ENCODE assay signal across 1 cellular context in genomic region chr17:39639566-39640458, GRCh38.
TF ChIP-seq lines count a peak whose summit lies in the region.

No MANE protein-coding gene starts in this region.

TF ChIP-seq in H1, 55 proteins besides CTCF, POLR2A, EP300 and RAD21:
- TF ChIP-seq KDM1A (IDR thresholded peaks at IDR 0.05; ENCODE audit: borderline replicate concordance, low read length) (peak; percentile 74; the same call in 1 of the 2 replicates), FOSL1 (IDR thresholded peaks at IDR 0.05; ENCODE audit: insufficient read depth, low read depth, low read length) (no peak), NANOG (IDR thresholded peaks at IDR 0.05; ENCODE audit: insufficient read depth, low read depth, low read length, poor library complexity, severe bottlenecking) (no peak), CREB1 (IDR thresholded peaks at IDR 0.05) (no peak), SIN3A (conservative IDR thresholded peaks at IDR 0.05 in 1 of 2, IDR thresholded peaks at IDR 0.05 in 1 of 2; ENCODE audit: low read depth in 1 of 2, low read length in 2 of 2) (0 out of 4 replicates have a peak, but pooled peaks of 1 of the 2 experiments have one; percentile 17), BRCA1 (IDR thresholded peaks at IDR 0.05; ENCODE audit: low read depth, low read length) (no peak)
- TF ChIP-seq, protein P1, sequence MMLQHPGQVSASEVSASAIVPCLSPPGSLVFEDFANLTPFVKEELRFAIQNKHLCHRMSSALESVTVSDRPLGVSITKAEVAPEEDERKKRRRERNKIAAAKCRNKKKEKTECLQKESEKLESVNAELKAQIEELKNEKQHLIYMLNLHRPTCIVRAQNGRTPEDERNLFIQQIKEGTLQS (IDR thresholded peaks at IDR 0.05; ENCODE audit: insufficient read depth, low read depth, low read length) = no peak
